ENCODE assay signal across 8 cellular contexts in the genomic region with DNA sequence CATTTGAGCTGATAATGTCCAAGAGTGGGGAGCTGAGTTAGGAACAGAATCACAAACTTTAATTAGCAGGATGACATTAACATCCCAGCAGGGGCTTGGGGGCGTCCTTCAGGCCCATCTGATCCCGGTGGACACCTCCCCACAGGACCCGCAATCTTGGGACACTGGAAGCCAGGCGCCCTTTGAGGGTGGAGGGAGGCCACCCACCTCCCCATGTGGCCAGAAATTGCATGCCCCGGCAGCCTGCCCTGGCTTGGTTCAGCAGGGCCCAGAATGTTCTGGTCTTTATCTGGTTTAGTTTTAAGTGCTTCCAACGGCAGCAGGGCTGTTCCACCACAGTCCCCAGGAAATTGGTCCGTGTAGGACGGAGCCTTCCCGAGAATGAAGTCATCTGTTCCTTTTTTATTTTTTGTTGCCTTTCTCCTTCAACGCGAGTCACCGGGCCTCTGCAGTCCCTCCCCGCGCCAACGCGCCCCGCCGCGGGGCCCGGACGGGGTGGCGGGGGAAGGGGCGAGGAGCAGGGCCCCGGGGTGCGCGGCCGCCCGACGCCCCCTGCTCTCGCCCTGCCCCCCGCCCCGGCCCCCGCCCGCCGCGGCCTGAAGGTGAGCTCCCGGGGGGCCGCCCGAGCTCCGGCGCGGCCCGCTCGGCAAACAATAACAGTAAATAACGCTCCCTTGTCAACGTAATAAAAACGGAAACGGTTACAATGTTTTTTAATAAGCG.
DNase-seq lines count a peak whose midpoint lies in the region; ATAC-seq and TF ChIP-seq lines count a peak whose summit lies in the region.

No MANE protein-coding gene starts in this region.

- H3K79me2 ChIP-seq in DND-41 (ENCODE audit: insufficient read depth, low read length), result no peaks in the 10 kb centered on the region

- H2AFZ ChIP-seq in DND-41 (ENCODE audit: low read depth, low read length), result peak overlapping the region; percentile 83

- DNase-seq in DND-41, result peak; percentile 43
- DNase-seq in LNCaP clone FGC (ENCODE audit: low read depth), result no peak
- DNase-seq in UCSD-AML1 (lab: John Stamatoyannopoulos, UW; ENCODE audit: unreplicated experiment), result peak; percentile 71
- DNase-seq in colonic mucosa, result peak; percentile 60
- DNase-seq in left kidney (ENCODE audit: low read depth, low spot score), result peak; percentile 90
- DNase-seq in stimulated activated CD4-positive, alpha-beta T cell treated with anti-CD3 and anti-CD28 coated beads, Interleukin-12 subunit alpha, Interleukin-12 subunit beta, amount 100 ng/mL, for 48 hours (ENCODE audit: low read depth in 2 of 3, low spot score in 1 of 3), result peak; percentile 16 to 30 (median 23)
- no peak for DNase-seq in GM19238 (ENCODE audit: insufficient read length, low spot score)

- H3K27ac ChIP-seq in DND-41 (ENCODE audit: low read length) (peak overlapping the region; percentile 97), colonic mucosa (peak overlapping the region; percentile 97)

- no peaks in the 10 kb centered on the region for H3K36me3 ChIP-seq in DND-41 (ENCODE audit: insufficient read depth, low read length)
- H3K36me3 ChIP-seq in colonic mucosa, result no peaks in the 10 kb centered on the region

- peaks cover 4% of the 10 kb centered on the region for H3K9me3 ChIP-seq in DND-41 (ENCODE audit: insufficient read depth, low read length, severe bottlenecking)
- H3K9me3 ChIP-seq in colonic mucosa, result no peaks in the 10 kb centered on the region

- intact Hi-C loops in colonic mucosa (cut with DNase I), result loop anchor here (5.0 kb wide), 1 partner anchor 69 kb away; no protein-coding TSS in a partner anchor

- H3K4me3 ChIP-seq in DND-41 (ENCODE audit: low read depth in 1 of 2, low read length in 2 of 2), result peak overlapping the region; percentile 42 to 64; a peak in 3 of 4 replicates
- H3K4me3 ChIP-seq in LNCaP clone FGC (ENCODE audit: low read depth, low read length), result peak overlapping the region; percentile 64
- peak overlapping the region; percentile 51 for H3K4me3 ChIP-seq in colonic mucosa

- H3K4me2 ChIP-seq in DND-41 (ENCODE audit: insufficient read depth, low read length), result peak overlapping the region; percentile 81

- H3K9ac ChIP-seq in DND-41 (ENCODE audit: low read depth, low read length), result peak overlapping the region; percentile 88
- H3K9ac ChIP-seq in colonic mucosa (ENCODE audit: low read depth in 2 of 2, low read length in 2 of 2), result peak overlapping the region; percentile 80 to 91

- ATAC-seq in DND-41 (ENCODE audit: insufficient read depth, low read depth), result peak; percentile 38
- ATAC-seq in GM21786 (IDR thresholded peaks at IDR 0.05; ENCODE audit: unreplicated experiment), result peak; percentile 20

- H3K27me3 ChIP-seq in DND-41 (ENCODE audit: insufficient read depth, low read length, poor library complexity) (no peaks in the 10 kb centered on the region), colonic mucosa (no peaks in the 10 kb centered on the region)

- H4K20me1 ChIP-seq in DND-41 (ENCODE audit: insufficient read depth, low read length), result no peaks in the 10 kb centered on the region

- H3K4me1 ChIP-seq in DND-41 (ENCODE audit: insufficient read depth, low read length), result peaks cover 19% of the 10 kb centered on the region
- H3K4me1 ChIP-seq in colonic mucosa, result peaks cover 14% of the 10 kb centered on the region

- TF ChIP-seq CTCF in DND-41 (IDR thresholded peaks at IDR 0.05; ENCODE audit: borderline replicate concordance, extremely low read depth, low read length, poor library complexity, severe bottlenecking) (no peak), LNCaP clone FGC (IDR thresholded peaks at IDR 0.05; ENCODE audit: control insufficient read depth, extremely low read depth, insufficient read depth) (no peak), colonic mucosa (IDR thresholded peaks at IDR 0.05) (no peak)

Comparison
In these comparisons a context has a peak if more than half of its experiments do, and no peak if none do; other contexts are left out.
1. DNase-seq: peak in DND-41 (single experiment), UCSD-AML1 (single experiment), colonic mucosa (single experiment), left kidney (single experiment) and stimulated activated CD4-positive, alpha-beta T cell treated with anti-CD3 and anti-CD28 coated beads, Interleukin-12 subunit alpha, Interleukin-12 subunit beta, amount 100 ng/mL, for 48 hours (3 of 3); none in LNCaP clone FGC (single experiment) and GM19238 (single experiment).
2. Peak in every context shown above with its lines, with median percentiles within 50 percentile points of each other: H3K4me3 ChIP-seq.